Comparison of ENCODE assay signal across 25 cellular contexts in genomic region chr7:82221152-82221674, GRCh38.
"Had no signal": no experiment of that assay in that cellular context is flagged by ENCODE, and none has a peak within 500 bp of the region (broad histone marks: within the 10 kb centered on the region; RNA-seq: fewer than 3 reads in every experiment).

No MANE protein-coding gene starts in this region.

- H3K27ac ChIP-seq: adrenal gland, breast epithelium, SJSA1 had no signal

- DNase-seq: activated CD4-positive, alpha-beta T cell treated with anti-CD3 and anti-CD28 coated beads for 48 hours; activated CD4-positive, alpha-beta T cell treated with anti-CD3 and anti-CD28 coated beads, Interleukin-2, amount 50 U/mL, for 4 hours; activated CD4-positive, CD25-positive, alpha-beta regulatory T cell treated with anti-CD3 and anti-CD28 coated beads, Interleukin-2, amount 50 U/mL, for 72 hours; activated CD8-positive, alpha-beta memory T cell treated with anti-CD3 and anti-CD28 coated beads, Interleukin-2, amount 50 U/mL, for 48 hours; activated CD8-positive, alpha-beta T cell treated with anti-CD3 and anti-CD28 coated beads, Interleukin-2, amount 10 ng/mL, durations not matched to agents 7 days and 5 days; activated naive CD4-positive, alpha-beta T cell treated with anti-CD3 and anti-CD28 coated beads, Interleukin-2, amount 50 U/mL, for 16 hours; activated naive CD8-positive, alpha-beta T cell treated with anti-CD3 and anti-CD28 coated beads, Interleukin-2, amount 10 ng/mL, durations not matched to agents 7 days and 5 days; activated T-cell treated with anti-CD3 and anti-CD28 coated beads, Interleukin-2, amount 50 U/mL, for 1 hour; adrenal gland; aorta; caudate nucleus; Karpas-422; NCI-H1092; NCI-H1417; NCI-H2029 treated with DMSO at 0.1 percent for 48 hours; NCI-H510A treated with DMSO at 0.1 percent for 48 hours; NCI-H69; PC-3; SHP77; T-helper 17 cell; T-helper 9 cell had no signal

- H3K4me3 ChIP-seq: adrenal gland, breast epithelium, SJSA1 had no signal

- H3K4me1 ChIP-seq: adrenal gland, breast epithelium, SJSA1 had no signal

- H3K27me3 ChIP-seq: adrenal gland, breast epithelium, SJSA1 had no signal

- FAIRE-seq: RCC 7860 had no signal

- ATAC-seq: activated CD8-positive, alpha-beta T cell treated with anti-CD3 and anti-CD28 coated beads, Interleukin-2, amount 10 ng/mL, durations not matched to agents 7 days and 5 days; PC-3; T-helper 17 cell; WTC11 had no signal

- H3K9me3 ChIP-seq: adrenal gland, breast epithelium, SJSA1 had no signal

- H3K36me3 ChIP-seq: adrenal gland, breast epithelium, SJSA1 had no signal
